20 cellular contexts compared by ENCODE assay signal in genomic region chr2:120871016-120871635, GRCh38.
"Had no signal": no experiment of that assay in that cellular context is flagged by ENCODE, and none has a peak within 500 bp of the region (broad histone marks: within the 10 kb centered on the region; RNA-seq: fewer than 3 reads in every experiment).

No MANE protein-coding gene starts in this region.

- H3K4me1 Mint-ChIP-seq: activated CD4-positive, alpha-beta T cell treated with anti-CD3 and anti-CD28 coated beads for 36 hours; activated naive CD4-positive, alpha-beta T cell treated with anti-CD3 and anti-CD28 coated beads, Interleukin-2, amount 10 ng/mL, durations not matched to agents 7 days and 5 days had no signal

- H3K27ac Mint-ChIP-seq: activated CD4-positive, alpha-beta T cell treated with anti-CD3 and anti-CD28 coated beads for 36 hours; activated CD8-positive, alpha-beta T cell treated with anti-CD3 and anti-CD28 coated beads for 36 hours; activated naive CD4-positive, alpha-beta T cell treated with anti-CD3 and anti-CD28 coated beads, Interleukin-2, amount 10 ng/mL, durations not matched to agents 7 days and 5 days; activated naive CD8-positive, alpha-beta T cell treated with anti-CD3 and anti-CD28 coated beads for 36 hours; activated T-cell treated with anti-CD3 and anti-CD28 coated beads, Interleukin-2, amount 50 U/mL, for 72 hours; activated T-helper 2 cell treated with anti-CD3 and anti-CD28 coated beads, Interferon-gamma antibody, Interleukin-2, Interleukin-4, amounts not matched to agents 10 μg/mL and 5 μg/mL and 100 μg/mL, durations not matched to agents 14 hours and 24 hours and 36 hours had no signal

- DNase-seq: activated CD4-positive, alpha-beta T cell treated with anti-CD3 and anti-CD28 coated beads for 36 hours; activated CD8-positive, alpha-beta memory T cell treated with anti-CD3 and anti-CD28 coated beads, Interleukin-2, amount 50 U/mL, for 4 hours; activated CD8-positive, alpha-beta T cell treated with anti-CD3 and anti-CD28 coated beads for 36 hours; activated gamma-delta T cell treated with Interleukin-2 at 50 U/mL for 16 hours; activated naive CD4-positive, alpha-beta T cell treated with anti-CD3 and anti-CD28 coated beads, Interleukin-2, amount 10 ng/mL, durations not matched to agents 7 days and 5 days; activated naive CD8-positive, alpha-beta T cell treated with anti-CD3 and anti-CD28 coated beads for 36 hours; activated T-cell treated with anti-CD3 and anti-CD28 coated beads, Interleukin-2, amount 50 U/mL, for 72 hours; KG1; NCI-H1048; NCI-H1694; NCI-H2029; NCI-H2107; NCI-H2171 treated with DMSO at 0.1 percent for 48 hours; NCI-H226; Right ventricle myocardium superior; SK-N-SH; T-helper 1 cell; WERI-Rb-1 had no signal

- H3K27ac ChIP-seq: SJCRH30, WERI-Rb-1 had no signal

- H3K36me3 Mint-ChIP-seq: activated naive CD4-positive, alpha-beta T cell treated with anti-CD3 and anti-CD28 coated beads, Interleukin-2, amount 10 ng/mL, durations not matched to agents 7 days and 5 days; activated naive CD8-positive, alpha-beta T cell treated with anti-CD3 and anti-CD28 coated beads for 36 hours had no signal

- H3K9me3 Mint-ChIP-seq: activated CD8-positive, alpha-beta T cell treated with anti-CD3 and anti-CD28 coated beads for 36 hours; activated naive CD4-positive, alpha-beta T cell treated with anti-CD3 and anti-CD28 coated beads, Interleukin-2, amount 10 ng/mL, durations not matched to agents 7 days and 5 days; activated naive CD8-positive, alpha-beta T cell treated with anti-CD3 and anti-CD28 coated beads for 36 hours; activated T-cell treated with anti-CD3 and anti-CD28 coated beads, Interleukin-2, amount 50 U/mL, for 72 hours; activated T-helper 2 cell treated with anti-CD3 and anti-CD28 coated beads, Interferon-gamma antibody, Interleukin-2, Interleukin-4, amounts not matched to agents 10 μg/mL and 5 μg/mL and 100 μg/mL, durations not matched to agents 14 hours and 24 hours and 36 hours had no signal

- H3K9ac ChIP-seq: SK-N-SH had no signal

- H3K4me2 ChIP-seq: SK-N-SH had no signal

- H3K9me3 ChIP-seq: SJCRH30, SK-N-SH had no signal

- H3K36me3 ChIP-seq: SJCRH30, WERI-Rb-1 had no signal

- H3K4me3 ChIP-seq: SJCRH30 had no signal

- H3K27me3 ChIP-seq: SJCRH30 had no signal

- H3K4me3 Mint-ChIP-seq: activated CD4-positive, alpha-beta T cell treated with anti-CD3 and anti-CD28 coated beads for 36 hours; activated CD8-positive, alpha-beta T cell treated with anti-CD3 and anti-CD28 coated beads for 36 hours; activated naive CD4-positive, alpha-beta T cell treated with anti-CD3 and anti-CD28 coated beads, Interleukin-2, amount 10 ng/mL, durations not matched to agents 7 days and 5 days; activated naive CD8-positive, alpha-beta T cell treated with anti-CD3 and anti-CD28 coated beads for 36 hours; activated T-cell treated with anti-CD3 and anti-CD28 coated beads, Interleukin-2, amount 50 U/mL, for 72 hours had no signal
